Comparison of ENCODE assay signal across 20 cellular contexts in genomic region chr4:81828991-81829390, GRCh38.
"Had no signal": no experiment of that assay in that cellular context is flagged by ENCODE, and none has a peak within 500 bp of the region (broad histone marks: within the 10 kb centered on the region; RNA-seq: fewer than 3 reads in every experiment).

No MANE protein-coding gene starts in this region.

- H3K9me3 Mint-ChIP-seq: central memory CD8-positive, alpha-beta T cell; dendritic cell treated with granulocyte-macrophage colony-stimulating factor and Interleukin-4, amounts not matched to agents 40 ng/mL and 50 ng/mL, for 4 days; immature natural killer cell; naive thymus-derived CD8-positive, alpha-beta T cell had no signal

- ATAC-seq: activated CD8-positive, alpha-beta memory T cell treated with anti-CD3 and anti-CD28 coated beads, Interleukin-2, amount 10 ng/mL, durations not matched to agents 7 days and 5 days; foreskin keratinocyte; mucosa of descending colon; naive thymus-derived CD8-positive, alpha-beta T cell; upper lobe of right lung had no signal

- H3K27ac ChIP-seq: foreskin keratinocyte, skin epidermis, upper lobe of right lung, VCaP had no signal

- H3K4me3 Mint-ChIP-seq: activated CD8-positive, alpha-beta memory T cell treated with anti-CD3 and anti-CD28 coated beads, Interleukin-2, amount 10 ng/mL, durations not matched to agents 7 days and 5 days; activated T-cell treated with anti-CD3 and anti-CD28 coated beads, Interleukin-2, amount 50 U/mL, for 24 hours; central memory CD8-positive, alpha-beta T cell; dendritic cell treated with granulocyte-macrophage colony-stimulating factor and Interleukin-4, amounts not matched to agents 40 ng/mL and 50 ng/mL, for 4 days; immature natural killer cell; naive thymus-derived CD8-positive, alpha-beta T cell; stimulated activated naive CD8-positive, alpha-beta T cell treated with anti-CD3 and anti-CD28 coated beads, Interleukin-15, Interleukin-2, amounts not matched to agents 100 ng/mL and 50 ng/mL, for 24 hours had no signal

- H3K36me3 Mint-ChIP-seq: immature natural killer cell; naive thymus-derived CD8-positive, alpha-beta T cell had no signal

- H3K27me3 Mint-ChIP-seq: central memory CD8-positive, alpha-beta T cell; dendritic cell treated with granulocyte-macrophage colony-stimulating factor and Interleukin-4, amounts not matched to agents 40 ng/mL and 50 ng/mL, for 4 days; stimulated activated naive CD8-positive, alpha-beta T cell treated with anti-CD3 and anti-CD28 coated beads, Interleukin-15, Interleukin-2, amounts not matched to agents 100 ng/mL and 50 ng/mL, for 24 hours had no signal

- H3K4me1 ChIP-seq: foreskin keratinocyte, upper lobe of right lung had no signal

- H3K4me1 Mint-ChIP-seq: central memory CD8-positive, alpha-beta T cell; immature natural killer cell; naive thymus-derived CD8-positive, alpha-beta T cell had no signal

- H3K27me3 ChIP-seq: foreskin keratinocyte, upper lobe of right lung had no signal

- DNase-seq: activated CD4-positive, alpha-beta T cell treated with anti-CD3 and anti-CD28 coated beads for 1 hour; activated CD4-positive, alpha-beta T cell treated with anti-CD3 and anti-CD28 coated beads, Interleukin-2, amount 50 U/mL, for 4 hours; activated CD8-positive, alpha-beta memory T cell treated with anti-CD3 and anti-CD28 coated beads, Interleukin-2, amount 10 ng/mL, durations not matched to agents 7 days and 5 days; activated naive CD4-positive, alpha-beta T cell treated with anti-CD3 and anti-CD28 coated beads, Interleukin-2, amount 50 U/mL, for 16 hours; activated T-cell treated with anti-CD3 and anti-CD28 coated beads, Interleukin-2, amount 50 U/mL, for 24 hours; amniotic stem cell; effector memory CD4-positive, alpha-beta T cell; foreskin keratinocyte; glutamatergic neuron; immature natural killer cell; mucosa of descending colon; naive thymus-derived CD8-positive, alpha-beta T cell; posterior cingulate gyrus; retina; upper lobe of right lung had no signal

- H3K4me3 ChIP-seq: mucosa of descending colon, skin epidermis, upper lobe of right lung had no signal

- H3K9me3 ChIP-seq: mucosa of descending colon, upper lobe of right lung had no signal

- H3K36me3 ChIP-seq: upper lobe of right lung had no signal

- H3K27ac Mint-ChIP-seq: activated CD8-positive, alpha-beta memory T cell treated with anti-CD3 and anti-CD28 coated beads, Interleukin-2, amount 10 ng/mL, durations not matched to agents 7 days and 5 days; activated T-cell treated with anti-CD3 and anti-CD28 coated beads, Interleukin-2, amount 50 U/mL, for 24 hours; dendritic cell treated with granulocyte-macrophage colony-stimulating factor and Interleukin-4, amounts not matched to agents 40 ng/mL and 50 ng/mL, for 4 days; immature natural killer cell; naive thymus-derived CD8-positive, alpha-beta T cell had no signal
